Comparison of ENCODE assay signal across 1 cellular context in the genomic region with DNA sequence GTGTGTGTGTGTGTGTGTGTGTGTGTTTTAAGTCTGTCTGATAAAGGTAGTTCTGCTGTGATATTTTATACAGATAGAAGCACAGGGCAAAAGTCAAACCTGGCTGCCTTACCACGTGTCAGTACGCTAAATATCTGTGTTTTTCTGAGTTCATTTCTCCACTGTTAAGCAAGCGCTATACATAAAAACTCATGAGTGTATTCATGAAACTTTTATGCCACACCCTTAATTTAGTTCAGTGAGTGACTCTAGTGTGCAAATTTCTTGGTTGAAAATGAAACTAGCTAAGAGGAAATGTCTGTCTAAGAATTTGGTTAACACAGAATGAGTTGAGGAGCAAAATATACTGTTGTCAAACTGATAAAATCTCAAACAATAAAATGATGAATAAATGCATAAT.
TF ChIP-seq lines count a peak whose summit lies in the region.

No MANE protein-coding gene starts in this region.

TF ChIP-seq in GM12878, 131 proteins besides CTCF, POLR2A, EP300 and RAD21 (continued from another document and continues in another):
- TF ChIP-seq CEBPB (IDR thresholded peaks at IDR 0.05; ENCODE audit: borderline replicate concordance in 1 of 2, low read depth in 2 of 2, low read length in 2 of 2) (no peak), NFXL1 (IDR thresholded peaks at IDR 0.05; ENCODE audit: borderline replicate concordance) (no peak), KDM1A (IDR thresholded peaks at IDR 0.05; ENCODE audit: borderline replicate concordance) (no peak), CBX5 (IDR thresholded peaks at IDR 0.05; ENCODE audit: low read depth) (no peak), PAX8 (IDR thresholded peaks at IDR 0.05) (no peak), MXI1 (IDR thresholded peaks at IDR 0.05; ENCODE audit: low read depth, low read length) (peak; percentile 76; the same call in 1 of the 2 replicates), ZNF384 (IDR thresholded peaks at IDR 0.05; ENCODE audit: borderline replicate concordance, low read depth, low read length) (no peak), SREBF2 (IDR thresholded peaks at IDR 0.05; ENCODE audit: low read length) (no peak), ZBED1 (IDR thresholded peaks at IDR 0.05; ENCODE audit: borderline replicate concordance) (no peak), MTA3 (IDR thresholded peaks at IDR 0.05; ENCODE audit: borderline replicate concordance, low read length) (no peak), BMI1 (IDR thresholded peaks at IDR 0.05; ENCODE audit: borderline replicate concordance) (no peak; the same call in 1 of the 2 replicates), MTA2 (IDR thresholded peaks at IDR 0.05; ENCODE audit: low read depth) (peak; percentile 66; the same call in 1 of the 2 replicates), POLR2AphosphoS2 (IDR thresholded peaks at IDR 0.05; ENCODE audit: low read depth, low read length) (no peak), HCFC1 (IDR thresholded peaks at IDR 0.05; ENCODE audit: low read length) (no peak), CREM (IDR thresholded peaks at IDR 0.05; ENCODE audit: low read depth) (0 out of 2 replicates have a peak, but pooled peaks have one; percentile 28), BRCA1 (IDR thresholded peaks at IDR 0.05; ENCODE audit: low read depth, low read length) (no peak), RUNX3 (IDR thresholded peaks at IDR 0.05; ENCODE audit: low read length) (peak; percentile 91), NBN (IDR thresholded peaks at IDR 0.05) (no peak), SIX5 (IDR thresholded peaks at IDR 0.05; ENCODE audit: low read depth, low read length, severe bottlenecking) (no peak), IKZF2 (IDR thresholded peaks at IDR 0.05) (no peak), DPF2 (IDR thresholded peaks at IDR 0.05) (no peak), BCL11A (IDR thresholded peaks at IDR 0.05; ENCODE audit: low read depth, low read length) (no peak), ATF7 (IDR thresholded peaks at IDR 0.05; ENCODE audit: low read depth) (peak; percentile 71), POU2F2 (IDR thresholded peaks at IDR 0.05; ENCODE audit: borderline replicate concordance, low read depth, low read length) (peak; percentile 92), ZNF24 (IDR thresholded peaks at IDR 0.05) (no peak), MYB (IDR thresholded peaks at IDR 0.05; ENCODE audit: borderline replicate concordance, low read depth, low read length) (no peak), ESRRA (IDR thresholded peaks at IDR 0.05; ENCODE audit: low read length) (no peak), NFIC (IDR thresholded peaks at IDR 0.05; ENCODE audit: low read depth, low read length) (peak; percentile 45; the same call in 1 of the 2 replicates), RELA (IDR thresholded peaks at IDR 0.05; ENCODE audit: borderline replicate concordance, partially characterized antibody) (no peak), PML (IDR thresholded peaks at IDR 0.05; ENCODE audit: low read length) (no peak), RFX5 (IDR thresholded peaks at IDR 0.05; ENCODE audit: low read depth, low read length) (no peak), EED (IDR thresholded peaks at IDR 0.05; ENCODE audit: low read depth) (no peak)
- TF ChIP-seq, protein P1, sequence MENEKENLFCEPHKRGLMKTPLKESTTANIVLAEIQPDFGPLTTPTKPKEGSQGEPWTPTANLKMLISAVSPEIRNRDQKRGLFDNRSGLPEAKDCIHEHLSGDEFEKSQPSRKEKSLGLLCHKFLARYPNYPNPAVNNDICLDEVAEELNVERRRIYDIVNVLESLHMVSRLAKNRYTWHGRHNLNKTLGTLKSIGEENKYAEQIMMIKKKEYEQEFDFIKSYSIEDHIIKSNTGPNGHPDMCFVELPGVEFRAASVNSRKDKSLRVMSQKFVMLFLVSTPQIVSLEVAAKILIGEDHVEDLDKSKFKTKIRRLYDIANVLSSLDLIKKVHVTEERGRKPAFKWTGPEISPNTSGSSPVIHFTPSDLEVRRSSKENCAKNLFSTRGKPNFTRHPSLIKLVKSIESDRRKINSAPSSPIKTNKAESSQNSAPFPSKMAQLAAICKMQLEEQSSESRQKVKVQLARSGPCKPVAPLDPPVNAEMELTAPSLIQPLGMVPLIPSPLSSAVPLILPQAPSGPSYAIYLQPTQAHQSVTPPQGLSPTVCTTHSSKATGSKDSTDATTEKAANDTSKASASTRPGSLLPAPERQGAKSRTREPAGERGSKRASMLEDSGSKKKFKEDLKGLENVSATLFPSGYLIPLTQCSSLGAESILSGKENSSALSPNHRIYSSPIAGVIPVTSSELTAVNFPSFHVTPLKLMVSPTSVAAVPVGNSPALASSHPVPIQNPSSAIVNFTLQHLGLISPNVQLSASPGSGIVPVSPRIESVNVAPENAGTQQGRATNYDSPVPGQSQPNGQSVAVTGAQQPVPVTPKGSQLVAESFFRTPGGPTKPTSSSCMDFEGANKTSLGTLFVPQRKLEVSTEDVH (IDR thresholded peaks at IDR 0.05; ENCODE audit: low read depth, partially characterized antibody): no peak
- TF ChIP-seq, protein P2, sequence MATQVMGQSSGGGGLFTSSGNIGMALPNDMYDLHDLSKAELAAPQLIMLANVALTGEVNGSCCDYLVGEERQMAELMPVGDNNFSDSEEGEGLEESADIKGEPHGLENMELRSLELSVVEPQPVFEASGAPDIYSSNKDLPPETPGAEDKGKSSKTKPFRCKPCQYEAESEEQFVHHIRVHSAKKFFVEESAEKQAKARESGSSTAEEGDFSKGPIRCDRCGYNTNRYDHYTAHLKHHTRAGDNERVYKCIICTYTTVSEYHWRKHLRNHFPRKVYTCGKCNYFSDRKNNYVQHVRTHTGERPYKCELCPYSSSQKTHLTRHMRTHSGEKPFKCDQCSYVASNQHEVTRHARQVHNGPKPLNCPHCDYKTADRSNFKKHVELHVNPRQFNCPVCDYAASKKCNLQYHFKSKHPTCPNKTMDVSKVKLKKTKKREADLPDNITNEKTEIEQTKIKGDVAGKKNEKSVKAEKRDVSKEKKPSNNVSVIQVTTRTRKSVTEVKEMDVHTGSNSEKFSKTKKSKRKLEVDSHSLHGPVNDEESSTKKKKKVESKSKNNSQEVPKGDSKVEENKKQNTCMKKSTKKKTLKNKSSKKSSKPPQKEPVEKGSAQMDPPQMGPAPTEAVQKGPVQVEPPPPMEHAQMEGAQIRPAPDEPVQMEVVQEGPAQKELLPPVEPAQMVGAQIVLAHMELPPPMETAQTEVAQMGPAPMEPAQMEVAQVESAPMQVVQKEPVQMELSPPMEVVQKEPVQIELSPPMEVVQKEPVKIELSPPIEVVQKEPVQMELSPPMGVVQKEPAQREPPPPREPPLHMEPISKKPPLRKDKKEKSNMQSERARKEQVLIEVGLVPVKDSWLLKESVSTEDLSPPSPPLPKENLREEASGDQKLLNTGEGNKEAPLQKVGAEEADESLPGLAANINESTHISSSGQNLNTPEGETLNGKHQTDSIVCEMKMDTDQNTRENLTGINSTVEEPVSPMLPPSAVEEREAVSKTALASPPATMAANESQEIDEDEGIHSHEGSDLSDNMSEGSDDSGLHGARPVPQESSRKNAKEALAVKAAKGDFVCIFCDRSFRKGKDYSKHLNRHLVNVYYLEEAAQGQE (IDR thresholded peaks at IDR 0.05; ENCODE audit: low read depth, low read length): no peak
- TF ChIP-seq, protein P3, sequence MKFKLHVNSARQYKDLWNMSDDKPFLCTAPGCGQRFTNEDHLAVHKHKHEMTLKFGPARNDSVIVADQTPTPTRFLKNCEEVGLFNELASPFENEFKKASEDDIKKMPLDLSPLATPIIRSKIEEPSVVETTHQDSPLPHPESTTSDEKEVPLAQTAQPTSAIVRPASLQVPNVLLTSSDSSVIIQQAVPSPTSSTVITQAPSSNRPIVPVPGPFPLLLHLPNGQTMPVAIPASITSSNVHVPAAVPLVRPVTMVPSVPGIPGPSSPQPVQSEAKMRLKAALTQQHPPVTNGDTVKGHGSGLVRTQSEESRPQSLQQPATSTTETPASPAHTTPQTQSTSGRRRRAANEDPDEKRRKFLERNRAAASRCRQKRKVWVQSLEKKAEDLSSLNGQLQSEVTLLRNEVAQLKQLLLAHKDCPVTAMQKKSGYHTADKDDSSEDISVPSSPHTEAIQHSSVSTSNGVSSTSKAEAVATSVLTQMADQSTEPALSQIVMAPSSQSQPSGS (IDR thresholded peaks at IDR 0.05; ENCODE audit: low read length): peak; percentile 42; the same call in 1 of the 2 replicates
- TF ChIP-seq, protein P4, sequence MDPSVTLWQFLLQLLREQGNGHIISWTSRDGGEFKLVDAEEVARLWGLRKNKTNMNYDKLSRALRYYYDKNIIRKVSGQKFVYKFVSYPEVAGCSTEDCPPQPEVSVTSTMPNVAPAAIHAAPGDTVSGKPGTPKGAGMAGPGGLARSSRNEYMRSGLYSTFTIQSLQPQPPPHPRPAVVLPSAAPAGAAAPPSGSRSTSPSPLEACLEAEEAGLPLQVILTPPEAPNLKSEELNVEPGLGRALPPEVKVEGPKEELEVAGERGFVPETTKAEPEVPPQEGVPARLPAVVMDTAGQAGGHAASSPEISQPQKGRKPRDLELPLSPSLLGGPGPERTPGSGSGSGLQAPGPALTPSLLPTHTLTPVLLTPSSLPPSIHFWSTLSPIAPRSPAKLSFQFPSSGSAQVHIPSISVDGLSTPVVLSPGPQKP (IDR thresholded peaks at IDR 0.05; ENCODE audit: low read depth, low read length): no peak
- TF ChIP-seq, protein P5, sequence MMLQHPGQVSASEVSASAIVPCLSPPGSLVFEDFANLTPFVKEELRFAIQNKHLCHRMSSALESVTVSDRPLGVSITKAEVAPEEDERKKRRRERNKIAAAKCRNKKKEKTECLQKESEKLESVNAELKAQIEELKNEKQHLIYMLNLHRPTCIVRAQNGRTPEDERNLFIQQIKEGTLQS (IDR thresholded peaks at IDR 0.05; ENCODE audit: borderline replicate concordance, extremely low read depth, low read depth, low read length): no peak
- TF ChIP-seq, protein P6, sequence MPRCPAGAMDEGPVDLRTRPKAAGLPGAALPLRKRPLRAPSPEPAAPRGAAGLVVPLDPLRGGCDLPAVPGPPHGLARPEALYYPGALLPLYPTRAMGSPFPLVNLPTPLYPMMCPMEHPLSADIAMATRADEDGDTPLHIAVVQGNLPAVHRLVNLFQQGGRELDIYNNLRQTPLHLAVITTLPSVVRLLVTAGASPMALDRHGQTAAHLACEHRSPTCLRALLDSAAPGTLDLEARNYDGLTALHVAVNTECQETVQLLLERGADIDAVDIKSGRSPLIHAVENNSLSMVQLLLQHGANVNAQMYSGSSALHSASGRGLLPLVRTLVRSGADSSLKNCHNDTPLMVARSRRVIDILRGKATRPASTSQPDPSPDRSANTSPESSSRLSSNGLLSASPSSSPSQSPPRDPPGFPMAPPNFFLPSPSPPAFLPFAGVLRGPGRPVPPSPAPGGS (IDR thresholded peaks at IDR 0.05; ENCODE audit: borderline replicate concordance, insufficient read depth, low read depth, low read length, poor library complexity, severe bottlenecking): no peak
- TF ChIP-seq, protein P7, sequence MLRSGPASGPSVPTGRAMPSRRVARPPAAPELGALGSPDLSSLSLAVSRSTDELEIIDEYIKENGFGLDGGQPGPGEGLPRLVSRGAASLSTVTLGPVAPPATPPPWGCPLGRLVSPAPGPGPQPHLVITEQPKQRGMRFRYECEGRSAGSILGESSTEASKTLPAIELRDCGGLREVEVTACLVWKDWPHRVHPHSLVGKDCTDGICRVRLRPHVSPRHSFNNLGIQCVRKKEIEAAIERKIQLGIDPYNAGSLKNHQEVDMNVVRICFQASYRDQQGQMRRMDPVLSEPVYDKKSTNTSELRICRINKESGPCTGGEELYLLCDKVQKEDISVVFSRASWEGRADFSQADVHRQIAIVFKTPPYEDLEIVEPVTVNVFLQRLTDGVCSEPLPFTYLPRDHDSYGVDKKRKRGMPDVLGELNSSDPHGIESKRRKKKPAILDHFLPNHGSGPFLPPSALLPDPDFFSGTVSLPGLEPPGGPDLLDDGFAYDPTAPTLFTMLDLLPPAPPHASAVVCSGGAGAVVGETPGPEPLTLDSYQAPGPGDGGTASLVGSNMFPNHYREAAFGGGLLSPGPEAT (IDR thresholded peaks at IDR 0.05; ENCODE audit: low read depth): peak; percentile 34; the same call in 1 of the 2 replicates
- TF ChIP-seq, protein P8, sequence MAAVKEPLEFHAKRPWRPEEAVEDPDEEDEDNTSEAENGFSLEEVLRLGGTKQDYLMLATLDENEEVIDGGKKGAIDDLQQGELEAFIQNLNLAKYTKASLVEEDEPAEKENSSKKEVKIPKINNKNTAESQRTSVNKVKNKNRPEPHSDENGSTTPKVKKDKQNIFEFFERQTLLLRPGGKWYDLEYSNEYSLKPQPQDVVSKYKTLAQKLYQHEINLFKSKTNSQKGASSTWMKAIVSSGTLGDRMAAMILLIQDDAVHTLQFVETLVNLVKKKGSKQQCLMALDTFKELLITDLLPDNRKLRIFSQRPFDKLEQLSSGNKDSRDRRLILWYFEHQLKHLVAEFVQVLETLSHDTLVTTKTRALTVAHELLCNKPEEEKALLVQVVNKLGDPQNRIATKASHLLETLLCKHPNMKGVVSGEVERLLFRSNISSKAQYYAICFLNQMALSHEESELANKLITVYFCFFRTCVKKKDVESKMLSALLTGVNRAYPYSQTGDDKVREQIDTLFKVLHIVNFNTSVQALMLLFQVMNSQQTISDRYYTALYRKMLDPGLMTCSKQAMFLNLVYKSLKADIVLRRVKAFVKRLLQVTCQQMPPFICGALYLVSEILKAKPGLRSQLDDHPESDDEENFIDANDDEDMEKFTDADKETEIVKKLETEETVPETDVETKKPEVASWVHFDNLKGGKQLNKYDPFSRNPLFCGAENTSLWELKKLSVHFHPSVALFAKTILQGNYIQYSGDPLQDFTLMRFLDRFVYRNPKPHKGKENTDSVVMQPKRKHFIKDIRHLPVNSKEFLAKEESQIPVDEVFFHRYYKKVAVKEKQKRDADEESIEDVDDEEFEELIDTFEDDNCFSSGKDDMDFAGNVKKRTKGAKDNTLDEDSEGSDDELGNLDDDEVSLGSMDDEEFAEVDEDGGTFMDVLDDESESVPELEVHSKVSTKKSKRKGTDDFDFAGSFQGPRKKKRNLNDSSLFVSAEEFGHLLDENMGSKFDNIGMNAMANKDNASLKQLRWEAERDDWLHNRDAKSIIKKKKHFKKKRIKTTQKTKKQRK (IDR thresholded peaks at IDR 0.05; ENCODE audit: low read depth, low read length): no peak
- TF ChIP-seq, protein P9, sequence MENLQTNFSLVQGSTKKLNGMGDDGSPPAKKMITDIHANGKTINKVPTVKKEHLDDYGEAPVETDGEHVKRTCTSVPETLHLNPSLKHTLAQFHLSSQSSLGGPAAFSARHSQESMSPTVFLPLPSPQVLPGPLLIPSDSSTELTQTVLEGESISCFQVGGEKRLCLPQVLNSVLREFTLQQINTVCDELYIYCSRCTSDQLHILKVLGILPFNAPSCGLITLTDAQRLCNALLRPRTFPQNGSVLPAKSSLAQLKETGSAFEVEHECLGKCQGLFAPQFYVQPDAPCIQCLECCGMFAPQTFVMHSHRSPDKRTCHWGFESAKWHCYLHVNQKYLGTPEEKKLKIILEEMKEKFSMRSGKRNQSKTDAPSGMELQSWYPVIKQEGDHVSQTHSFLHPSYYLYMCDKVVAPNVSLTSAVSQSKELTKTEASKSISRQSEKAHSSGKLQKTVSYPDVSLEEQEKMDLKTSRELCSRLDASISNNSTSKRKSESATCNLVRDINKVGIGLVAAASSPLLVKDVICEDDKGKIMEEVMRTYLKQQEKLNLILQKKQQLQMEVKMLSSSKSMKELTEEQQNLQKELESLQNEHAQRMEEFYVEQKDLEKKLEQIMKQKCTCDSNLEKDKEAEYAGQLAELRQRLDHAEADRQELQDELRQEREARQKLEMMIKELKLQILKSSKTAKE (IDR thresholded peaks at IDR 0.05; ENCODE audit: low read depth, poor library complexity, severe bottlenecking): peak; percentile 88
